Comparison of ENCODE assay signal across 17 cellular contexts in genomic region chr5:141613344-141613743, GRCh38. TPM values are rescaled to one million over a fixed set of nuclear protein-coding genes. Genes with fewer than 3 reads are reported as not detected.
A peak's percentile ranks its signal among the peaks of the same experiment; 100 is the strongest.
DNase-seq lines count a peak whose midpoint lies in the region; ATAC-seq and TF ChIP-seq lines count a peak whose summit lies in the region.
"Had no signal": no experiment of that assay in that cellular context is flagged by ENCODE, and none has a peak within 500 bp of the region (broad histone marks: within the 10 kb centered on the region; RNA-seq: fewer than 3 reads in every experiment).

No MANE protein-coding gene starts in this region.

- intact Hi-C loops in activated CD4-positive, alpha-beta memory T cell treated with anti-CD3 and anti-CD28 coated beads for 36 hours (cut with micrococcal nuclease) = loop anchor here (10.0 kb wide), 1 partner anchor 481 kb away; no protein-coding TSS in a partner anchor

- H4K20me1 ChIP-seq in BLaER1 treated with 17β-estradiol and CSF1 and Interleukin-3, amounts not matched to agents 10 nM and 100 nM = peaks cover 0 to 53% (median 25%) of the 10 kb centered on the region in 11 experiments; a peak in 14 of 22 replicates
- H4K20me1 ChIP-seq in DND-41 (ENCODE audit: insufficient read depth, low read length) = peaks cover 18% of the 10 kb centered on the region; the same call in 1 of the 2 replicates

- TF ChIP-seq CTCF in DND-41 (IDR thresholded peaks at IDR 0.05; ENCODE audit: borderline replicate concordance, extremely low read depth, low read length, poor library complexity, severe bottlenecking) = no peak

- peak overlapping the region in 6 of 11 experiments; percentile 41 to 71 (median 65); a peak in 9 of 22 replicates for H3K9ac ChIP-seq in BLaER1 treated with 17β-estradiol and CSF1 and Interleukin-3, amounts not matched to agents 10 nM and 100 nM
- no peak overlapping the region for H3K9ac ChIP-seq in DND-41 (ENCODE audit: low read depth, low read length)
- H3K9ac ChIP-seq in mesendoderm (ENCODE audit: low read length) = peak overlapping the region; percentile 22

- peaks cover 76% of the 10 kb centered on the region for H3K4me1 Mint-ChIP-seq in activated CD4-positive, alpha-beta memory T cell treated with anti-CD3 and anti-CD28 coated beads for 36 hours (ENCODE audit: low read depth)

- no peak overlapping the region for H2BK120ac ChIP-seq in mesendoderm (ENCODE audit: low read depth, low read length)

- no peak for ATAC-seq in DND-41 (ENCODE audit: insufficient read depth, low read depth)
- ATAC-seq: sciatic nerve had no signal

- H3K36me3 Mint-ChIP-seq in activated CD4-positive, alpha-beta memory T cell treated with anti-CD3 and anti-CD28 coated beads for 36 hours = peaks cover 30% of the 10 kb centered on the region

- H3K27ac ChIP-seq in BLaER1 treated with 17β-estradiol and CSF1 and Interleukin-3, amounts not matched to agents 10 nM and 100 nM = peak overlapping the region in 10 of 11 experiments; percentile 57 to 94 (median 68); a peak in 14 of 22 replicates
- H3K27ac ChIP-seq in DND-41 (ENCODE audit: low read length) (peak overlapping the region; percentile 45; the same call in 1 of the 2 replicates), mesendoderm (ENCODE audit: low read depth, low read length) (no peak overlapping the region)
- H3K27ac ChIP-seq: thoracic aorta had no signal

- H2BK15ac ChIP-seq in mesendoderm (replicated peaks; ENCODE audit: low read depth) = no peak overlapping the region

- H3K4ac ChIP-seq in mesendoderm (ENCODE audit: low read depth, low read length) = no peak overlapping the region

- no peak overlapping the region for H3K4me3 Mint-ChIP-seq in activated CD4-positive, alpha-beta memory T cell treated with anti-CD3 and anti-CD28 coated beads for 36 hours

- no peaks in the 10 kb centered on the region for H3K27me3 ChIP-seq in BLaER1 treated with 17β-estradiol and CSF1 and Interleukin-3, amounts not matched to agents 10 nM and 100 nM
- H3K27me3 ChIP-seq in DND-41 (ENCODE audit: insufficient read depth, low read length, poor library complexity) = no peaks in the 10 kb centered on the region
- no peaks in the 10 kb centered on the region for H3K27me3 ChIP-seq in mesendoderm (ENCODE audit: insufficient read depth, low read length, poor library complexity)
- H3K27me3 ChIP-seq: MG63 had no signal

- H2AFZ ChIP-seq in DND-41 (ENCODE audit: low read depth, low read length) = no peak overlapping the region

- H3K79me2 ChIP-seq in DND-41 (ENCODE audit: insufficient read depth, low read length) = peaks cover 98% of the 10 kb centered on the region
- H3K79me2 ChIP-seq in mesendoderm (ENCODE audit: control insufficient read depth, insufficient read depth, low read length) = peaks cover 76% of the 10 kb centered on the region

- no peaks in the 10 kb centered on the region for H3K27me3 Mint-ChIP-seq in activated CD4-positive, alpha-beta memory T cell treated with anti-CD3 and anti-CD28 coated beads for 36 hours

- no peak overlapping the region for H4K5ac ChIP-seq in mesendoderm (ENCODE audit: low read length)

- H3K27ac Mint-ChIP-seq in activated CD4-positive, alpha-beta memory T cell treated with anti-CD3 and anti-CD28 coated beads for 36 hours = peak overlapping the region; percentile 28

- no peak overlapping the region for H3K18ac ChIP-seq in mesendoderm (ENCODE audit: low read length)

- peaks cover 0 to 22% (median 14%) of the 10 kb centered on the region in 11 experiments; a peak in 12 of 22 replicates for H3K9me3 ChIP-seq in BLaER1 treated with 17β-estradiol and CSF1 and Interleukin-3, amounts not matched to agents 10 nM and 100 nM (replicated peaks in 1 of 11)
- no peaks in the 10 kb centered on the region for H3K9me3 ChIP-seq in DND-41 (ENCODE audit: insufficient read depth, low read length, severe bottlenecking)
- H3K9me3 ChIP-seq: MG63, thoracic aorta had no signal

- H3K56ac ChIP-seq in mesendoderm (ENCODE audit: low read length) = no peak overlapping the region

- H3K9me3 Mint-ChIP-seq in activated CD4-positive, alpha-beta memory T cell treated with anti-CD3 and anti-CD28 coated beads for 36 hours = no peaks in the 10 kb centered on the region

- peak overlapping the region in 4 of 10 experiments; percentile 18 to 98 (median 98); a peak in 5 of 20 replicates for H3K4me3 ChIP-seq in BLaER1 treated with 17β-estradiol and CSF1 and Interleukin-3, amounts not matched to agents 10 nM and 100 nM
- H3K4me3 ChIP-seq in DND-41 (ENCODE audit: low read depth in 1 of 2, low read length in 2 of 2) = no peak overlapping the region
- H3K4me3 ChIP-seq in mesendoderm (ENCODE audit: low read length) = no peak overlapping the region
- H3K4me3 ChIP-seq: MG63, thoracic aorta had no signal

- H3K23ac ChIP-seq in mesendoderm (ENCODE audit: low read length) = no peak overlapping the region

- peaks cover 0 to 79% (median 42%) of the 10 kb centered on the region in 11 experiments; a peak in 19 of 22 replicates for H3K36me3 ChIP-seq in BLaER1 treated with 17β-estradiol and CSF1 and Interleukin-3, amounts not matched to agents 10 nM and 100 nM
- H3K36me3 ChIP-seq in DND-41 (ENCODE audit: insufficient read depth, low read length) (peaks cover 36% of the 10 kb centered on the region), mesendoderm (ENCODE audit: control insufficient read depth, insufficient read depth, low read length) (no peaks in the 10 kb centered on the region)
- H3K36me3 ChIP-seq: thoracic aorta had no signal

- CTCF ChIA-PET in activated CD4-positive, alpha-beta memory T cell treated with anti-CD3 and anti-CD28 coated beads for 36 hours (lab: Charles Lee) = interaction anchor here (0.6 to 2.3 kb wide), 4 partner anchors 16 to 55 kb away, joined by 3 to 19 read pairs (median 6); no protein-coding TSS in a partner anchor

- H2BK5ac ChIP-seq in mesendoderm (ENCODE audit: low read length) = no peak overlapping the region

- H2AK5ac ChIP-seq in mesendoderm (ENCODE audit: low read length) = no peak overlapping the region

- H3K79me1 ChIP-seq in mesendoderm (ENCODE audit: low read length) = peaks cover 7% of the 10 kb centered on the region

- POLR2A ChIA-PET in activated CD4-positive, alpha-beta memory T cell treated with anti-CD3 and anti-CD28 coated beads for 36 hours (lab: Charles Lee) = interaction anchor here (0.8 kb wide), 1 partner anchor 9 kb away, joined by 3 read pairs; no protein-coding TSS in a partner anchor

- no peak for DNase-seq in DND-41
- no peak for DNase-seq in activated CD4-positive, alpha-beta memory T cell treated with anti-CD3 and anti-CD28 coated beads for 36 hours
- DNase-seq in mesendoderm = peak; percentile 17
- DNase-seq in NCI-H2171 treated with DMSO at 0.1 percent for 48 hours (lab: John Stamatoyannopoulos, UW) = no peak
- DNase-seq in NCI-H2171 (lab: John Stamatoyannopoulos, UW) = no peak
- DNase-seq in ureter (ENCODE audit: low spot score) = no peak
- no peak for DNase-seq in NCI-H2107 (lab: John Stamatoyannopoulos, UW)
- DNase-seq: DMS 273 treated with DMSO at 0.1 percent for 48 hours; effector CD4-positive, alpha-beta T cell; kidney; MG63; NCI-H187 treated with DMSO at 0.1 percent for 48 hours; NCI-H510A treated with DMSO at 0.1 percent for 48 hours; stimulated activated CD4-positive, alpha-beta T cell treated with anti-CD3 and anti-CD28 coated beads, Interleukin-1b, Interleukin-23, amount 100 ng/mL, for 48 hours had no signal

- H3K4me2 ChIP-seq in BLaER1 treated with 17β-estradiol and CSF1 and Interleukin-3, amounts not matched to agents 10 nM and 100 nM = peak overlapping the region; percentile 76 to 95 (median 89)
- H3K4me2 ChIP-seq in DND-41 (ENCODE audit: insufficient read depth, low read length) = peak overlapping the region; percentile 24; the same call in 1 of the 2 replicates
- H3K4me2 ChIP-seq in mesendoderm (ENCODE audit: low read length) = no peak overlapping the region

- H4K8ac ChIP-seq in mesendoderm (ENCODE audit: low read depth, low read length) = no peak overlapping the region

- H3K4me1 ChIP-seq in BLaER1 treated with 17β-estradiol and CSF1 and Interleukin-3, amounts not matched to agents 10 nM and 100 nM = peaks cover 72 to 90% (median 81%) of the 10 kb centered on the region in 10 experiments
- H3K4me1 ChIP-seq in DND-41 (ENCODE audit: insufficient read depth, low read length) (peaks cover 86% of the 10 kb centered on the region), mesendoderm (ENCODE audit: control insufficient read depth, low read depth, low read length) (peaks cover 14% of the 10 kb centered on the region)

RNA-seq across cellular contexts. Expression of gene DIAPH1, which starts 5.5 kb away (rescaled TPM):
- 100 to 1,000 TPM; 225 to 227 TPM for total RNA-seq in activated CD4-positive, alpha-beta memory T cell treated with anti-CD3 and anti-CD28 coated beads for 36 hours
- polyA plus RNA-seq in mesendoderm (2013, experiment 1 of 2) = 75.1 TPM
- 72.9 TPM for polyA plus RNA-seq in mesendoderm (2013, experiment 2 of 2)
- total RNA-seq in ureter = 86.5 TPM

RNA-seq across cellular contexts. Expression of gene HDAC3, which starts 23.3 kb away (rescaled TPM):
- 10 to 100 TPM; 65.2 to 71.5 TPM for total RNA-seq in activated CD4-positive, alpha-beta memory T cell treated with anti-CD3 and anti-CD28 coated beads for 36 hours
- 65.6 TPM for polyA plus RNA-seq in mesendoderm (2013, experiment 1 of 2)
- polyA plus RNA-seq in mesendoderm (2013, experiment 2 of 2) = 64.3 TPM
- 56.0 TPM for total RNA-seq in ureter

RNA-seq across cellular contexts. Expression of gene RELL2, which starts 23.5 kb away (rescaled TPM):
- total RNA-seq in activated CD4-positive, alpha-beta memory T cell treated with anti-CD3 and anti-CD28 coated beads for 36 hours = 10 to 100 TPM; 17.8 to 17.9 TPM
- 4.3 TPM for polyA plus RNA-seq in mesendoderm (2013, experiment 1 of 2)
- polyA plus RNA-seq in mesendoderm (2013, experiment 2 of 2) = 4.2 TPM
- total RNA-seq in ureter = 4.4 TPM

RNA-seq across cellular contexts. Expression of gene FCHSD1, which starts 37.9 kb away (rescaled TPM):
- 10 to 100 TPM; 40.1 to 46.0 TPM for total RNA-seq in activated CD4-positive, alpha-beta memory T cell treated with anti-CD3 and anti-CD28 coated beads for 36 hours
- 7.9 TPM for polyA plus RNA-seq in mesendoderm (2013, experiment 1 of 2)
- 8.7 TPM for polyA plus RNA-seq in mesendoderm (2013, experiment 2 of 2)
- 33.5 TPM for total RNA-seq in ureter
